ENCODE assay signal across 36 cellular contexts in genomic region chr16:3147757-3148104, GRCh38. TPM values are rescaled to one million over a fixed set of nuclear protein-coding genes. Genes with fewer than 3 reads are reported as not detected.
"Had no signal": no experiment of that assay in that cellular context is flagged by ENCODE, and none has a peak within 500 bp of the region (broad histone marks: within the 10 kb centered on the region; RNA-seq: fewer than 3 reads in every experiment).

No MANE protein-coding gene starts in this region.

- H3K36me3 Mint-ChIP-seq: memory B cell had no signal

- H3K4me3 Mint-ChIP-seq: memory B cell; neural progenitor cell; stimulated activated naive B cell treated with anti-CD40 and anti-IgM and Interleukin-4, amounts not matched to agents 10 μg/mL and 1 μg/mL and 100 μg/mL, for 72 hours had no signal

- ATAC-seq: heart right ventricle; left colon; left lung; mucosa of descending colon; naive thymus-derived CD8-positive, alpha-beta T cell; right cardiac atrium; stimulated activated naive B cell treated with anti-CD40 and anti-IgM and Interleukin-4, amounts not matched to agents 10 μg/mL and 1 μg/mL and 100 μg/mL, for 72 hours; stimulated activated naive CD8-positive, alpha-beta T cell treated with anti-CD3 and anti-CD28 coated beads, Interleukin-15, Interleukin-2, amounts not matched to agents 100 U/mL and 50 U/mL, for 24 hours had no signal

- H3K4me1 ChIP-seq: neural progenitor cell had no signal

- H3K36me3 ChIP-seq: neural progenitor cell, ovary, prostate gland, thyroid gland, transverse colon, vagina had no signal

- H3K9me3 Mint-ChIP-seq: memory B cell had no signal

- DNase-seq: heart right ventricle; islet precursor cell; kidney glomerular epithelial cell; left colon; midbrain; naive thymus-derived CD8-positive, alpha-beta T cell; retina; stimulated activated CD4-positive, alpha-beta T cell treated with anti-CD3 and anti-CD28 coated beads, Interleukin-12 subunit alpha, Interleukin-12 subunit beta, amount 100 ng/mL, for 4 hours; stimulated activated CD4-positive, alpha-beta T cell treated with anti-CD3 and anti-CD28 coated beads, Interleukin-15, amount 100 ng/mL, for 24 hours; stimulated activated CD4-positive, alpha-beta T cell treated with anti-CD3 and anti-CD28 coated beads, Interleukin-2, amount 100 ng/mL, for 24 hours; stimulated activated CD4-positive, alpha-beta T cell treated with anti-CD3 and anti-CD28 coated beads, Interleukin-4, amount 100 ng/mL, for 1 hour; stimulated activated naive B cell treated with anti-CD40 and anti-IgM and Interleukin-4, amounts not matched to agents 10 μg/mL and 1 μg/mL and 100 μg/mL, for 72 hours; stimulated activated naive CD8-positive, alpha-beta T cell treated with anti-CD3 and anti-CD28 coated beads, Interleukin-15, Interleukin-2, amounts not matched to agents 100 U/mL and 50 U/mL, for 24 hours; stomach; testis; thyroid gland; transverse colon had no signal

- H3K27ac ChIP-seq: heart right ventricle, hepatocyte, left lung, neural progenitor cell, ovary, prostate gland, stomach, testis, thyroid gland, transverse colon, upper lobe of left lung, vagina had no signal

- H3K4me3 ChIP-seq: heart right ventricle, hepatocyte, left lung, mucosa of descending colon, neural progenitor cell, ovary, prostate gland, smooth muscle cell, stomach, testis, thyroid gland, transverse colon, upper lobe of left lung, vagina had no signal

- H3K27ac Mint-ChIP-seq: memory B cell; nephron; neural progenitor cell; stimulated activated naive B cell treated with anti-CD40 and anti-IgM and Interleukin-4, amounts not matched to agents 10 μg/mL and 1 μg/mL and 100 μg/mL, for 72 hours had no signal

- H3K27me3 ChIP-seq: hepatocyte, ovary, stomach, testis, thyroid gland, transverse colon, upper lobe of left lung, vagina had no signal

- H3K27me3 Mint-ChIP-seq: memory B cell had no signal

- H3K9me3 ChIP-seq: heart right ventricle, left lung, mucosa of descending colon, ovary, prostate gland, stomach, testis, thyroid gland, transverse colon, upper lobe of left lung, vagina had no signal

RNA-seq across cellular contexts. Expression of gene ZNF205, which starts 35.3 kb away (rescaled TPM):
- total RNA-seq: naive thymus-derived CD8-positive, alpha-beta T cell had no signal

RNA-seq across cellular contexts. Expression of gene OR1F1, which starts 40.3 kb away (rescaled TPM):
- total RNA-seq: heart right ventricle; hepatocyte; left colon; left lung; lower leg skin; lung microvascular endothelial cell; mesenteric fat pad; mucosa of descending colon; myocyte; naive thymus-derived CD8-positive, alpha-beta T cell; omental fat pad; ovary; prostate gland; right cardiac atrium; skeletal muscle tissue; smooth muscle cell; stomach; testis; thyroid gland; transverse colon; upper lobe of left lung; urinary bladder; vagina had no signal

RNA-seq across cellular contexts. Expression of gene ZSCAN10, which starts 48.6 kb away (rescaled TPM):
- total RNA-seq: heart right ventricle, hepatocyte, left colon, left lung, lower leg skin, lung microvascular endothelial cell, mesenteric fat pad, mucosa of descending colon, myocyte, right cardiac atrium, skeletal muscle tissue, smooth muscle cell, stomach, thyroid gland, transverse colon, urinary bladder, vagina had no signal
